9 cellular contexts compared by ENCODE assay signal in genomic region chr14:93939304-93940229, GRCh38. TPM values are rescaled to one million over a fixed set of nuclear protein-coding genes. Genes with fewer than 3 reads are reported as not detected.
A peak's percentile ranks its signal among the peaks of the same experiment; 100 is the strongest.
DNase-seq lines count a peak whose midpoint lies in the region; ATAC-seq and TF ChIP-seq lines count a peak whose summit lies in the region.
"Had no signal": no experiment of that assay in that cellular context is flagged by ENCODE, and none has a peak within 500 bp of the region (broad histone marks: within the 10 kb centered on the region; RNA-seq: fewer than 3 reads in every experiment).

No MANE protein-coding gene starts in this region.

- H3K4me3 Mint-ChIP-seq in endothelial cell (ENCODE audit: unreplicated experiment): no peak overlapping the region
- peak overlapping the region; percentile 44 for H3K4me3 Mint-ChIP-seq in mesothelial cell of epicardium

- H3K27ac Mint-ChIP-seq in endothelial cell (ENCODE audit: unreplicated experiment) (no peak overlapping the region), mesothelial cell of epicardium (no peak overlapping the region)

- no peaks in the 10 kb centered on the region for H3K36me3 Mint-ChIP-seq in endothelial cell (ENCODE audit: low read depth, unreplicated experiment)
- no peaks in the 10 kb centered on the region for H3K36me3 Mint-ChIP-seq in mesothelial cell of epicardium

- peak; percentile 93 for ATAC-seq in HG02798 (IDR thresholded peaks at IDR 0.05; ENCODE audit: poor library complexity, unreplicated experiment)

- no peaks in the 10 kb centered on the region for H3K4me1 Mint-ChIP-seq in endothelial cell (ENCODE audit: unreplicated experiment)
- no peaks in the 10 kb centered on the region for H3K4me1 Mint-ChIP-seq in mesothelial cell of epicardium

- TF ChIP-seq CTCF in endothelial cell (IDR thresholded peaks at IDR 0.05; ENCODE audit: unreplicated experiment) (peak; percentile 99), mesothelial cell of epicardium (IDR thresholded peaks at IDR 0.05; ENCODE audit: unreplicated experiment) (peak; percentile 97)

- peaks cover 3% of the 10 kb centered on the region for H3K27me3 Mint-ChIP-seq in endothelial cell (ENCODE audit: unreplicated experiment)
- H3K27me3 Mint-ChIP-seq in mesothelial cell of epicardium (ENCODE audit: low read depth): peaks cover 54% of the 10 kb centered on the region

- H3K9me3 Mint-ChIP-seq in endothelial cell (ENCODE audit: unreplicated experiment) (no peaks in the 10 kb centered on the region), mesothelial cell of epicardium (no peaks in the 10 kb centered on the region)

- DNase-seq in DMS153 treated with DMSO at 0.1 percent for 48 hours (lab: John Stamatoyannopoulos, UW; ENCODE audit: unreplicated experiment): peak; percentile 30
- DNase-seq in DMS153 (lab: John Stamatoyannopoulos, UW): no peak
- DNase-seq in NCI-H460 (ENCODE audit: extremely low read depth, low read depth): peak; percentile 58
- peak; percentile 80 to 82 for DNase-seq in activated CD8-positive, alpha-beta memory T cell treated with anti-CD3 and anti-CD28 coated beads for 4 hours (ENCODE audit: low read depth in 2 of 2)
- peak; percentile 98 for DNase-seq in endothelial cell (ENCODE audit: low spot score)
- peak; percentile 60 to 93 for DNase-seq in mesothelial cell of epicardium (ENCODE audit: low spot score in 2 of 2, unreplicated experiment in 2 of 2)
- peak; percentile 86 to 90 for DNase-seq in stimulated activated CD8-positive, alpha-beta memory T cell treated with anti-CD3 and anti-CD28 coated beads, Interleukin-4, amount 100 ng/mL, for 1 hour (ENCODE audit: low read depth in 2 of 2, low spot score in 1 of 2)

RNA-seq across cellular contexts. Expression of gene FAM181A, which starts 12.4 kb away (rescaled TPM):
- total RNA-seq in NCI-H460 (2014; rRNA removed; shearing (Covaris generic)): not detected in 2 replicates
- polyA plus RNA-seq in NCI-H460 (2014; cell fraction: nucleus; rRNA removed): not detected in 2 replicates
- total RNA-seq in endothelial cell (ENCODE audit: unreplicated experiment) (not detected), mesothelial cell of epicardium (not detected in 3 replicates)
- total RNA-seq: Caco-2 had no signal

RNA-seq across cellular contexts. Expression of gene ASB2, which starts 36.8 kb away (rescaled TPM):
- total RNA-seq in NCI-H460 (2014; rRNA removed; shearing (Covaris generic)): not detected in 2 replicates
- polyA plus RNA-seq in NCI-H460 (2014; cell fraction: nucleus; rRNA removed): not detected in 2 replicates
- total RNA-seq in endothelial cell (ENCODE audit: unreplicated experiment): not detected
- total RNA-seq in mesothelial cell of epicardium: 1.2 to 1.9 TPM (median 1.5 TPM) in 3 replicates
- total RNA-seq: Caco-2 had no signal

RNA-seq across cellular contexts. Expression of gene CCDC197, which starts 57.5 kb away (rescaled TPM):
- total RNA-seq in NCI-H460 (2014; rRNA removed; shearing (Covaris generic)): not detected in 2 replicates
- polyA plus RNA-seq in NCI-H460 (2014; cell fraction: nucleus; rRNA removed): not detected in 2 replicates
- total RNA-seq in endothelial cell (ENCODE audit: unreplicated experiment) (not detected), mesothelial cell of epicardium (not detected in 3 replicates)
- total RNA-seq: Caco-2 had no signal
